Comparison of ENCODE assay signal across 20 cellular contexts in the genomic region with DNA sequence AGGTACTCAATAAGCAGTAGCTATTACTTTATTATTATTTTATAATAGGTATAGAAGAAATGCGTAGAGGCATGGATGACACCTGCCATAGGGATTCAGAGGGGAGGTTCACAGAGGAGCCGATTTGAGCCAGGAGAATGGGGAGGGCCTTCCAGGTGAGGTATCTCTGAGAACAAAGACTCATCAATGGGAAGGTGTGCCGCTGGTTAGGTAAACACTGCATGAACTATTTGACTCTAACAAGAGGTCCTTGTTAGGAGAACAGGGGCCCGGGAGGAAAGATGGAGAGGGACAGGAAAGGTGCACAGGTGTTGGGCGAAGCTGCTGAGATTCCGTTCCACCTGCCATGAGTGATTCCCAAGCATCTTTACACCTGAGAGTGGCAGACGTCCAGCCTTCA. TPM values are rescaled to one million over a fixed set of nuclear protein-coding genes. Genes with fewer than 3 reads are reported as not detected.
"Had no signal": no experiment of that assay in that cellular context is flagged by ENCODE, and none has a peak within 500 bp of the region (broad histone marks: within the 10 kb centered on the region; RNA-seq: fewer than 3 reads in every experiment).

No MANE protein-coding gene starts in this region.

- H3K27ac ChIP-seq: adrenal gland, breast epithelium, skin epidermis, transverse colon, uterus, VCaP had no signal

- H3K4me1 ChIP-seq: adrenal gland, breast epithelium, transverse colon, uterus had no signal

- H3K9me3 ChIP-seq: adrenal gland, breast epithelium, mucosa of descending colon, transverse colon, uterus had no signal

- H3K4me3 ChIP-seq: adrenal gland, breast epithelium, mucosa of descending colon, skin epidermis, transverse colon, uterus had no signal

- H3K27me3 ChIP-seq: adrenal gland, breast epithelium, transverse colon had no signal

- ATAC-seq: activated naive CD4-positive, alpha-beta T cell treated with anti-CD3 and anti-CD28 coated beads, Interleukin-2, amount 50 U/mL, for 72 hours; activated T-cell treated with anti-CD3 and anti-CD28 coated beads, Interleukin-2, amount 50 U/mL, for 72 hours; mucosa of descending colon; right cardiac atrium; stimulated activated naive CD8-positive, alpha-beta T cell treated with anti-CD3 and anti-CD28 coated beads, Interleukin-15, Interleukin-2, amounts not matched to agents 100 U/mL and 50 U/mL, for 24 hours had no signal

- DNase-seq: activated CD4-positive, alpha-beta T cell treated with anti-CD3 and anti-CD28 coated beads for 1 hour; activated CD4-positive, alpha-beta T cell treated with anti-CD3 and anti-CD28 coated beads, Interleukin-2, amount 50 U/mL, for 4 hours; activated gamma-delta T cell treated with Interleukin-2 at 50 U/mL for 16 hours; activated T-cell treated with anti-CD3 and anti-CD28 coated beads, Interleukin-2, amount 50 U/mL, for 72 hours; adrenal gland; cerebellar nuclear complex; cortex of kidney; mucosa of descending colon; naive B cell; right cardiac atrium; stimulated activated naive CD8-positive, alpha-beta T cell treated with anti-CD3 and anti-CD28 coated beads, Interleukin-15, Interleukin-2, amounts not matched to agents 100 U/mL and 50 U/mL, for 24 hours; substantia nigra; transverse colon; uterus had no signal

- H3K36me3 ChIP-seq: adrenal gland, breast epithelium, transverse colon, uterus had no signal

RNA-seq across cellular contexts. Expression of a gene that starts 41.8 kb away (rescaled TPM):
- total RNA-seq: astrocyte, progenitor cell of endocrine pancreas had no signal
